ENCODE assay signal across 10 cellular contexts in the genomic region with DNA sequence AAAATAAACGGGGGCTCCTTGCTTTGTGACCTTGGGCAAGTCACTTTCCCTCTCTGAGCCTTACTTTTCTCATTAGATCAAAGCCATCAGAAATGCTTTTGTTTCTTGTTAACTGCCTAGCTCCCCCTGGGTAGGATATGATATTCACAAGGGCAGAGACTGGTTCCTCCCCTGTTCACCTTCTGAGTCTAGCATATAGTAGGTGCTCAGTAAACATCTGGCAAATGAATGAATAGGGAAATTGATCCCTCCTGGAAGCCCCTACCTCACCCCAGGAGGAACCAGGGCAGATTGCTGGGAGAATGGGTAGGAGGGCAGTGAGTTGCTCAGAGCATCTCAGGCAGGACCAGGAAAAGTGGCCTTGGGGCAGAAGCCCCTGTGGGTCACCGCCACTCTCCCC. TPM values are rescaled to one million over a fixed set of nuclear protein-coding genes. Genes with fewer than 3 reads are reported as not detected.
"Had no signal": no experiment of that assay in that cellular context is flagged by ENCODE, and none has a peak within 500 bp of the region (broad histone marks: within the 10 kb centered on the region; RNA-seq: fewer than 3 reads in every experiment).

No MANE protein-coding gene starts in this region.

- H3K4me3 ChIP-seq: GM23248 had no signal

- H3K4me1 Mint-ChIP-seq: H9 had no signal

- H3K9ac ChIP-seq: GM23248 had no signal

- H3K27ac Mint-ChIP-seq: H9, HFFc6, IgD-negative memory B cell had no signal

- H3K4me3 Mint-ChIP-seq: H9, HFFc6, IgD-negative memory B cell had no signal

- ATAC-seq: HepG2 had no signal

- H3K27me3 Mint-ChIP-seq: IgD-negative memory B cell had no signal

- DNase-seq: GM23248, GOT3, H9, HCEC 1CT, HFFc6 had no signal

- FAIRE-seq: HepG2 had no signal

- H3K9me3 Mint-ChIP-seq: H9, HFFc6, IgD-negative memory B cell had no signal

- H3K27ac ChIP-seq: GM23248, HL-60 had no signal

- H2AFZ ChIP-seq: GM23248 had no signal

RNA-seq across cellular contexts. Expression of a gene that starts 23.9 kb away (rescaled TPM):
- total RNA-seq: H4, HFFc6, HT1080 had no signal
